Comparison of ENCODE assay signal across 21 cellular contexts in the genomic region with DNA sequence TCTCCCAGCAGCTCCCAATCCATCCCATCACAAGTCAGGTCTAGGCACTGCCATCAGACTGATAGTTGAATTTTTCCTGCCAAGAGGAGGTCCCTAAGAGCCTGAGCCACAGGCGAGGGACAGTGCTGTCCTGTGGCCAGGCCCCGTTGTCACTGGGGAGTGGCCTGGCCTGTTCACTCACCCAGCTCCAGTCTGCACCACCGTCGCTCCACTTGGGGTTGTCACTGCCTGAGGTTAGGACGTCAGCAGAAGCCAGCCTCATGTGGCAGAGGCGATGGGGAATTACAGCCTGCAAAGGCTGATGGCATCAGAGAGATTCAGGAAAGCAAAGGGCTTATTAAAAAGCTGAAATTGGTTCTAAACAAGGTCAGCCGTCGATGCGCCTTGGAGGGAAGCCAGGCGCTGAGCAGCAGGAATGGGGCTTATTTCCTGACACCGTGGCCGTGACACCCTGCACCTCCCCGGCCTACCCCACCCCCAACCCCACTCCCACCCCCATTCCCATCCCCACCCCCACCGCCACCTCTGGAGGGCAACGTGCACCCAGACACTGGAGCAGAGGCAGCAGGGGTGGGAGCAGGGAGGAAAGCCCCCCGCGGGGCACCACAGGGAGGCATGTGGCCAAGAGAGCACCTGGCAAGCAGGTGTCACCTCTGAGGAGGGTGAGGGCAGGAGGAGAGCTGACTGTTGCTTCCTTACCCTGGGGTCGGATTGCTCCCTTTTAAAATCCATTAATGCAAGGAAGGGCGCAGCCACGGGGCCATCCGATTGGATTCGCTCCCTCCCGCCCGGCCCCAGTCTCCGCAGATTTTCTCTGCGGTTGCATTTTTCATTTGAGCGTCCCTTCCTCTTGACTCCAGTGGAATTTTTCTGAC. TPM values are rescaled to one million over a fixed set of nuclear protein-coding genes. Genes with fewer than 3 reads are reported as not detected.
DNase-seq lines count a peak whose midpoint lies in the region; TF ChIP-seq lines count a peak whose summit lies in the region.
"Had no signal": no experiment of that assay in that cellular context is flagged by ENCODE, and none has a peak within 500 bp of the region (broad histone marks: within the 10 kb centered on the region; RNA-seq: fewer than 3 reads in every experiment).

No MANE protein-coding gene starts in this region.

- H3K27me3 Mint-ChIP-seq in nephron (ENCODE audit: low read depth) = peaks cover 41% of the 10 kb centered on the region
- H3K27me3 Mint-ChIP-seq: activated CD4-positive, alpha-beta T cell treated with anti-CD3 and anti-CD28 coated beads, Interleukin-2, amount 10 ng/mL, durations not matched to agents 7 days and 5 days had no signal

- no peaks in the 10 kb centered on the region for H3K9me3 Mint-ChIP-seq in nephron
- H3K9me3 Mint-ChIP-seq: activated CD4-positive, alpha-beta T cell treated with anti-CD3 and anti-CD28 coated beads, Interleukin-2, amount 10 ng/mL, durations not matched to agents 7 days and 5 days; activated naive CD4-positive, alpha-beta T cell treated with anti-CD3 and anti-CD28 coated beads for 36 hours; naive thymus-derived CD8-positive, alpha-beta T cell had no signal

- H3K4me1 ChIP-seq in Peyer's patch = no peaks in the 10 kb centered on the region
- H3K4me1 ChIP-seq: SJSA1 had no signal

- no peak overlapping the region for H3K4me3 ChIP-seq in Peyer's patch
- H3K4me3 ChIP-seq: coronary artery, lung, SJSA1 had no signal

- no peaks in the 10 kb centered on the region for H3K27me3 ChIP-seq in Peyer's patch

- peak overlapping the region in 1 of 3 experiments; percentile 51 for H3K4me3 Mint-ChIP-seq in nephron
- H3K4me3 Mint-ChIP-seq: activated CD4-positive, alpha-beta T cell treated with anti-CD3 and anti-CD28 coated beads, Interleukin-2, amount 10 ng/mL, durations not matched to agents 7 days and 5 days; activated naive CD4-positive, alpha-beta T cell treated with anti-CD3 and anti-CD28 coated beads for 36 hours; naive thymus-derived CD8-positive, alpha-beta T cell had no signal

- no peak overlapping the region for H3K27ac ChIP-seq in Peyer's patch
- H3K27ac ChIP-seq: coronary artery, SJSA1 had no signal

- no peak for TF ChIP-seq POLR2A in Peyer's patch (IDR thresholded peaks at IDR 0.05)

- no peaks in the 10 kb centered on the region for H3K36me3 ChIP-seq in Peyer's patch
- H3K36me3 ChIP-seq: SJSA1 had no signal

- H3K36me3 Mint-ChIP-seq in nephron (ENCODE audit: low read depth) = no peaks in the 10 kb centered on the region
- H3K36me3 Mint-ChIP-seq: naive thymus-derived CD8-positive, alpha-beta T cell had no signal

- peak; percentile 19 for DNase-seq in NCI-H1694 treated with DMSO at 0.1 percent for 48 hours (lab: John Stamatoyannopoulos, UW)
- no peak for DNase-seq in NCI-H1694 (lab: John Stamatoyannopoulos, UW)
- peak; percentile 11 to 95 (median 88) for DNase-seq in NCI-H1417 (lab: John Stamatoyannopoulos, UW)
- peak; percentile 67 for DNase-seq in NCI-H69 (lab: John Stamatoyannopoulos, UW)
- DNase-seq in Peyer's patch = no peak
- DNase-seq in activated effector memory CD4-positive, alpha-beta T cell treated with Interleukin-2 at 50 U/mL for 16 hours = no peak
- no peak for DNase-seq in activated CD4-positive, alpha-beta T cell treated with anti-CD3 and anti-CD28 coated beads for 4 hours
- DNase-seq: activated CD4-positive, alpha-beta T cell treated with anti-CD3 and anti-CD28 coated beads, Interleukin-2, amount 10 ng/mL, durations not matched to agents 7 days and 5 days; activated naive CD4-positive, alpha-beta T cell treated with anti-CD3 and anti-CD28 coated beads for 36 hours; IMR-90; naive thymus-derived CD8-positive, alpha-beta T cell; stimulated activated CD4-positive, alpha-beta T cell treated with anti-CD3 and anti-CD28 coated beads, Interleukin-12 subunit alpha, Interleukin-12 subunit beta, amount 100 ng/mL, for 4 hours; stimulated activated naive CD4-positive, alpha-beta T cell treated with Interleukin-2 at 50 U/mL for 16 hours; T1000 had no signal

- TF ChIP-seq CTCF in nephron (IDR thresholded peaks at IDR 0.05; ENCODE audit: unreplicated experiment in 3 of 3) = no peak
- no peak for TF ChIP-seq CTCF in Peyer's patch (IDR thresholded peaks at IDR 0.05)

- H3K27ac Mint-ChIP-seq in nephron = peak overlapping the region in 2 of 3 experiments; percentile 33 to 45
- H3K27ac Mint-ChIP-seq: activated CD4-positive, alpha-beta T cell treated with anti-CD3 and anti-CD28 coated beads, Interleukin-2, amount 10 ng/mL, durations not matched to agents 7 days and 5 days; activated naive CD4-positive, alpha-beta T cell treated with anti-CD3 and anti-CD28 coated beads for 36 hours had no signal

- H3K4me1 Mint-ChIP-seq in nephron = peaks cover 41% of the 10 kb centered on the region
- H3K4me1 Mint-ChIP-seq: activated CD4-positive, alpha-beta T cell treated with anti-CD3 and anti-CD28 coated beads, Interleukin-2, amount 10 ng/mL, durations not matched to agents 7 days and 5 days; naive thymus-derived CD8-positive, alpha-beta T cell had no signal

- no peaks in the 10 kb centered on the region for H3K9me3 ChIP-seq in Peyer's patch
- H3K9me3 ChIP-seq: SJSA1 had no signal

RNA-seq across cellular contexts. Expression of gene DBH, which starts 3.1 kb away (rescaled TPM):
- not detected for total RNA-seq in Peyer's patch
- total RNA-seq: A172; activated CD4-positive, alpha-beta T cell treated with anti-CD3 and anti-CD28 coated beads, Interleukin-2, amount 10 ng/mL, durations not matched to agents 7 days and 5 days; activated naive CD4-positive, alpha-beta T cell treated with anti-CD3 and anti-CD28 coated beads for 36 hours; IMR-90; naive thymus-derived CD8-positive, alpha-beta T cell; renal cortical epithelial cell; SJSA1; ureter had no signal

RNA-seq across cellular contexts. Expression of gene FAM163B, which starts 23.9 kb away (rescaled TPM):
- not detected for total RNA-seq in Peyer's patch
- total RNA-seq: A172; activated CD4-positive, alpha-beta T cell treated with anti-CD3 and anti-CD28 coated beads, Interleukin-2, amount 10 ng/mL, durations not matched to agents 7 days and 5 days; activated naive CD4-positive, alpha-beta T cell treated with anti-CD3 and anti-CD28 coated beads for 36 hours; IMR-90; naive thymus-derived CD8-positive, alpha-beta T cell; renal cortical epithelial cell; SJSA1; ureter had no signal

Comparison
In these comparisons a context has a peak if more than half of its experiments do, and no peak if none do; other contexts are left out.
1. DNase-seq: peak in NCI-H1694 treated with DMSO at 0.1 percent for 48 hours (single experiment), NCI-H1417 (3 of 3) and NCI-H69 (single experiment); none in NCI-H1694 (single experiment), Peyer's patch (0 of 3), activated effector memory CD4-positive, alpha-beta T cell treated with Interleukin-2 at 50 U/mL for 16 hours (single experiment) and activated CD4-positive, alpha-beta T cell treated with anti-CD3 and anti-CD28 coated beads for 4 hours (0 of 2).